10 cellular contexts compared by ENCODE assay signal in genomic region chr10:43160919-43161251, GRCh38. TPM values are rescaled to one million over a fixed set of nuclear protein-coding genes. Genes with fewer than 3 reads are reported as not detected.
DNase-seq lines count a peak whose midpoint lies in the region; ATAC-seq and TF ChIP-seq lines count a peak whose summit lies in the region.
"Had no signal": no experiment of that assay in that cellular context is flagged by ENCODE, and none has a peak within 500 bp of the region (broad histone marks: within the 10 kb centered on the region; RNA-seq: fewer than 3 reads in every experiment).

No MANE protein-coding gene starts in this region.

- H3K4me3 ChIP-seq in epithelial cell of proximal tubule (ENCODE audit: low read depth, low read length) (no peak overlapping the region), psoas muscle (no peak overlapping the region), transverse colon (no peak overlapping the region)
- H3K4me3 ChIP-seq: lower lobe of right lung had no signal

- no peak for TF ChIP-seq CTCF in epithelial cell of proximal tubule (conservative IDR thresholded peaks at IDR 0.05; ENCODE audit: low read depth, low read length)
- TF ChIP-seq CTCF in psoas muscle (IDR thresholded peaks at IDR 0.05) = no peak
- TF ChIP-seq CTCF in GM10266 (IDR thresholded peaks at IDR 0.05; ENCODE audit: control insufficient read depth, insufficient read depth, low read depth, missing control alignments) = no peak
- TF ChIP-seq CTCF in transverse colon (IDR thresholded peaks at IDR 0.05) = no peak

- DNase-seq in epithelial cell of proximal tubule (ENCODE audit: low read depth) = peak; percentile 55
- DNase-seq in OCI-M2 (lab: John Stamatoyannopoulos, UW; ENCODE audit: unreplicated experiment) = no peak
- no peak for DNase-seq in psoas muscle
- DNase-seq in GM10266 (ENCODE audit: extremely low spot score) = no peak
- DNase-seq in transverse colon = no peak
- DNase-seq: lower lobe of right lung, NCI-H524 had no signal

- H3K27ac ChIP-seq in psoas muscle (no peak overlapping the region), transverse colon (no peak overlapping the region)
- H3K27ac ChIP-seq: lower lobe of right lung had no signal

- TF ChIP-seq EP300 in transverse colon (IDR thresholded peaks at IDR 0.05; ENCODE audit: low read depth) = no peak

- H3K9me3 ChIP-seq in psoas muscle = no peaks in the 10 kb centered on the region
- no peaks in the 10 kb centered on the region for H3K9me3 ChIP-seq in transverse colon
- H3K9me3 ChIP-seq: lower lobe of right lung had no signal

- WGBS in psoas muscle, 3 donors = 93 to 96% (median 95%) methylated on average over 2 of the region's 2 CpGs
- 61 to 72% methylated on average over 2 of the region's 2 CpGs for WGBS in transverse colon (ENCODE audit: low coverage in 1 of 2), 2 donors

- peaks cover 9% of the 10 kb centered on the region for H3K4me1 ChIP-seq in psoas muscle
- H3K4me1 ChIP-seq in transverse colon = peaks cover 0 to 21% (median 0%) of the 10 kb centered on the region in 4 donors

- in situ Hi-C loops in transverse colon (cut with MboI; ENCODE audit: low pct_ligation_motif_present in 1 of 4, low pct_unique_long_range_greater_than_20kb in 1 of 4, low sequenced_read_pairs in 3 of 4) = no loop called here

- TF ChIP-seq POLR2A in GM18505 (IDR thresholded peaks at IDR 0.05; ENCODE audit: borderline replicate concordance, extremely low read depth, insufficient read depth, insufficient read length) (no peak), transverse colon (IDR thresholded peaks at IDR 0.05) (no peak)

- ATAC-seq in GM18505 (IDR thresholded peaks at IDR 0.05; ENCODE audit: unreplicated experiment) (peak; percentile 75), GM21360 (IDR thresholded peaks at IDR 0.05; ENCODE audit: unreplicated experiment) (peak; percentile 56), HG03159 (IDR thresholded peaks at IDR 0.05; ENCODE audit: unreplicated experiment) (peak; percentile 82), psoas muscle (no peak)

- no peaks in the 10 kb centered on the region for H3K27me3 ChIP-seq in psoas muscle (ENCODE audit: insufficient read depth in 3 of 3, low read length in 2 of 3)
- H3K27me3 ChIP-seq in transverse colon = no peaks in the 10 kb centered on the region

- peaks cover 6 to 26% of the 10 kb centered on the region in 2 donors for H3K36me3 ChIP-seq in psoas muscle (ENCODE audit: insufficient read depth in 1 of 2, low read depth in 1 of 2)
- H3K36me3 ChIP-seq in transverse colon = no peaks in the 10 kb centered on the region

- intact Hi-C loops in psoas muscle (cut with DNase I) (no loop called here), transverse colon (cut with DNase I; ENCODE audit: low total_unique reads) (no loop called here)

RNA-seq across cellular contexts. Expression of gene CSGALNACT2, which starts 22.6 kb away (rescaled TPM):
- total RNA-seq in epithelial cell of proximal tubule (8.1 and 10.4 TPM in 2 replicates), psoas muscle (10 to 100 TPM; 14.1 to 23.4 (median 18.2) TPM), transverse colon (10 to 100 TPM in 2 of 4 donors, 1 to 10 TPM in 2; 4.1 to 15.5 (median 10.9) TPM)
- polyA plus RNA-seq in psoas muscle = 10 to 100 TPM; 10.2 to 33.1 (median 23.0) TPM

Comparison
In these comparisons a context has a peak if more than half of its experiments do, and no peak if none do; other contexts are left out.
1. ATAC-seq: peak in GM18505 (single experiment), GM21360 (single experiment) and HG03159 (single experiment); none in psoas muscle (0 of 4).